In genomic region chr3:194306109-194306686, GRCh38 we compare ENCODE assay signal across 9 cellular contexts. TPM values are rescaled to one million over a fixed set of nuclear protein-coding genes. Genes with fewer than 3 reads are reported as not detected.
DNase-seq lines count a peak whose midpoint lies in the region; ATAC-seq and TF ChIP-seq lines count a peak whose summit lies in the region.
"Had no signal": no experiment of that assay in that cellular context is flagged by ENCODE, and none has a peak within 500 bp of the region (broad histone marks: within the 10 kb centered on the region; RNA-seq: fewer than 3 reads in every experiment).

No MANE protein-coding gene starts in this region.

- H3K27ac ChIP-seq in GM23338 (ENCODE audit: low read depth) = no peak overlapping the region
- H3K27ac ChIP-seq: cardiac muscle cell had no signal

- H4K20me1 ChIP-seq in GM23338 (replicated peaks; ENCODE audit: insufficient read depth) = no peaks in the 10 kb centered on the region

- peak overlapping the region; percentile 25 for H2AFZ ChIP-seq in GM23338

- no peak for TF ChIP-seq CTCF in GM23338 (conservative IDR thresholded peaks at IDR 0.05; ENCODE audit: low read depth in 2 of 2)

- no peak overlapping the region for H3K4me3 ChIP-seq in GM23338
- H3K4me3 ChIP-seq: cardiac muscle cell had no signal

- no peaks in the 10 kb centered on the region for H3K9me3 Mint-ChIP-seq in GM23338
- H3K9me3 Mint-ChIP-seq in activated T-helper 2 cell treated with anti-CD3 and anti-CD28 coated beads, Interferon-gamma antibody, Interleukin-2, Interleukin-4, amounts not matched to agents 10 μg/mL and 5 μg/mL and 100 μg/mL, durations not matched to agents 14 hours and 24 hours and 36 hours = peaks cover 5% of the 10 kb centered on the region

- H3K4me1 ChIP-seq in GM23338 (ENCODE audit: insufficient read depth) = peaks cover 31% of the 10 kb centered on the region

- DNase-seq in GM23338 (ENCODE audit: low spot score) (no peak), NCI-H1092 (lab: John Stamatoyannopoulos, UW) (peak; percentile 21), iPS-NIHi7 (ENCODE audit: extremely low spot score) (no peak), head of caudate nucleus (no peak), RKO (ENCODE audit: low spot score) (no peak)
- peak; percentile 67 for DNase-seq in activated T-helper 2 cell treated with anti-CD3 and anti-CD28 coated beads, Interferon-gamma antibody, Interleukin-2, Interleukin-4, amounts not matched to agents 10 μg/mL and 5 μg/mL and 100 μg/mL, durations not matched to agents 14 hours and 24 hours and 36 hours (ENCODE audit: low spot score)
- DNase-seq in stimulated activated CD8-positive, alpha-beta memory T cell treated with anti-CD3 and anti-CD28 coated beads, Interleukin-7, amount 100 ng/mL, for 48 hours (ENCODE audit: extremely low read depth in 1 of 2, low read depth in 1 of 2) = peak; percentile 25 to 47

- no peaks in the 10 kb centered on the region for H3K79me2 ChIP-seq in GM23338 (replicated peaks; ENCODE audit: insufficient read depth)

- H3K27me3 Mint-ChIP-seq in GM23338 (ENCODE audit: insufficient read depth, low read depth, poor library complexity) = peaks cover 13% of the 10 kb centered on the region
- peaks cover 3% of the 10 kb centered on the region for H3K27me3 Mint-ChIP-seq in activated T-helper 2 cell treated with anti-CD3 and anti-CD28 coated beads, Interferon-gamma antibody, Interleukin-2, Interleukin-4, amounts not matched to agents 10 μg/mL and 5 μg/mL and 100 μg/mL, durations not matched to agents 14 hours and 24 hours and 36 hours (ENCODE audit: low read depth)

- no peak overlapping the region for H3K27ac Mint-ChIP-seq in GM23338
- peak overlapping the region; percentile 86 for H3K27ac Mint-ChIP-seq in activated T-helper 2 cell treated with anti-CD3 and anti-CD28 coated beads, Interferon-gamma antibody, Interleukin-2, Interleukin-4, amounts not matched to agents 10 μg/mL and 5 μg/mL and 100 μg/mL, durations not matched to agents 14 hours and 24 hours and 36 hours

- intact Hi-C loops in activated T-helper 2 cell treated with anti-CD3 and anti-CD28 coated beads, Interferon-gamma antibody, Interleukin-2, Interleukin-4, amounts not matched to agents 10 μg/mL and 5 μg/mL and 100 μg/mL, durations not matched to agents 14 hours and 24 hours and 36 hours (cut with micrococcal nuclease) = loop anchor here (2.0 to 10.0 kb wide), 6 partner anchors 51 to 434 kb away; no protein-coding TSS in a partner anchor
- intact Hi-C loops in head of caudate nucleus (cut with DNase I) = no loop called here

- no peaks in the 10 kb centered on the region for H3K9me2 ChIP-seq in GM23338 (ENCODE audit: insufficient read depth)

- no peaks in the 10 kb centered on the region for H3K27me3 ChIP-seq in GM23338 (ENCODE audit: insufficient read depth)
- H3K27me3 ChIP-seq: cardiac muscle cell had no signal

- H3K36me3 Mint-ChIP-seq in GM23338 (ENCODE audit: low read depth) = no peaks in the 10 kb centered on the region
- H3K36me3 Mint-ChIP-seq in activated T-helper 2 cell treated with anti-CD3 and anti-CD28 coated beads, Interferon-gamma antibody, Interleukin-2, Interleukin-4, amounts not matched to agents 10 μg/mL and 5 μg/mL and 100 μg/mL, durations not matched to agents 14 hours and 24 hours and 36 hours (ENCODE audit: low read depth) = peaks cover 5% of the 10 kb centered on the region

- no peak overlapping the region for H3K4me3 Mint-ChIP-seq in GM23338
- no peak overlapping the region for H3K4me3 Mint-ChIP-seq in activated T-helper 2 cell treated with anti-CD3 and anti-CD28 coated beads, Interferon-gamma antibody, Interleukin-2, Interleukin-4, amounts not matched to agents 10 μg/mL and 5 μg/mL and 100 μg/mL, durations not matched to agents 14 hours and 24 hours and 36 hours (ENCODE audit: low read depth)

- 0 out of 2 replicates have a peak overlapping the region, but pooled peaks have one; percentile 49 for H3K4me2 ChIP-seq in GM23338

- ATAC-seq in GM18498 (IDR thresholded peaks at IDR 0.05; ENCODE audit: unreplicated experiment) (peak; percentile 54), GM23338 (peak; percentile 80)

- H3F3A ChIP-seq in GM23338 (replicated peaks; ENCODE audit: low read depth) = 0 out of 2 replicates have a peak, but pooled peaks cover 2% of the 10 kb centered on the region

- H3K36me3 ChIP-seq in GM23338 (ENCODE audit: insufficient read depth) = no peaks in the 10 kb centered on the region
- H3K36me3 ChIP-seq: cardiac muscle cell had no signal

- peaks cover 37% of the 10 kb centered on the region for H3K4me1 Mint-ChIP-seq in GM23338
- peaks cover 59% of the 10 kb centered on the region for H3K4me1 Mint-ChIP-seq in activated T-helper 2 cell treated with anti-CD3 and anti-CD28 coated beads, Interferon-gamma antibody, Interleukin-2, Interleukin-4, amounts not matched to agents 10 μg/mL and 5 μg/mL and 100 μg/mL, durations not matched to agents 14 hours and 24 hours and 36 hours (ENCODE audit: low read depth)

TF ChIP-seq in GM23338, 12 proteins besides CTCF, POLR2A, EP300 and RAD21:
- TF ChIP-seq EZH2phosphoT487 (IDR thresholded peaks at IDR 0.05; ENCODE audit: unreplicated experiment) (no peak), NANOG (IDR thresholded peaks at IDR 0.05; ENCODE audit: borderline replicate concordance) (no peak), EZH2 (IDR thresholded peaks at IDR 0.05; ENCODE audit: low read depth, unreplicated experiment) (no peak), CREB1 (CRISPR knock-in tag; IDR thresholded peaks at IDR 0.05; ENCODE audit: low read depth) (no peak), ZNF462 (CRISPR knock-in tag; IDR thresholded peaks at IDR 0.05) (no peak), STAT1 (IDR thresholded peaks at IDR 0.05; ENCODE audit: unreplicated experiment) (no peak), POLR2AphosphoS5 (IDR thresholded peaks at IDR 0.05; ENCODE audit: low read depth) (no peak), JUNB (IDR thresholded peaks at IDR 0.05; ENCODE audit: unreplicated experiment) (no peak)

RNA-seq across cellular contexts. Expression of gene CPN2, which starts 44.9 kb away (rescaled TPM):
- 0.14 TPM in 1 of 2 replicates, not detected in the other for total RNA-seq in GM23338 (2014; rRNA removed; shearing (Covaris generic))
- 0.10 TPM in 1 of 2 replicates, not detected in the other for polyA plus RNA-seq in GM23338 (2016; fragmentation: Nextera tagmentation; extraction: Ambion mirVana)
- total RNA-seq in activated T-helper 2 cell treated with anti-CD3 and anti-CD28 coated beads, Interferon-gamma antibody, Interleukin-2, Interleukin-4, amounts not matched to agents 10 μg/mL and 5 μg/mL and 100 μg/mL, durations not matched to agents 14 hours and 24 hours and 36 hours = not detected in 2 replicates

Comparison
In these comparisons a context has a peak if more than half of its experiments do, and no peak if none do; other contexts are left out.
1. DNase-seq: peak in NCI-H1092 (single experiment), activated T-helper 2 cell treated with anti-CD3 and anti-CD28 coated beads, Interferon-gamma antibody, Interleukin-2, Interleukin-4, amounts not matched to agents 10 μg/mL and 5 μg/mL and 100 μg/mL, durations not matched to agents 14 hours and 24 hours and 36 hours (single experiment) and stimulated activated CD8-positive, alpha-beta memory T cell treated with anti-CD3 and anti-CD28 coated beads, Interleukin-7, amount 100 ng/mL, for 48 hours (2 of 2); none in GM23338 (single experiment), iPS-NIHi7 (single experiment), head of caudate nucleus (0 of 42) and RKO (single experiment).